Comparison of ENCODE assay signal across 8 cellular contexts in genomic region chr11:47980093-47980906, GRCh38. TPM values are rescaled to one million over a fixed set of nuclear protein-coding genes. Genes with fewer than 3 reads are reported as not detected.
DNase-seq lines count a peak whose midpoint lies in the region; TF ChIP-seq lines count a peak whose summit lies in the region.

Gene PTPRJ (plus strand): TSS chr11:47980559. CDS start chr11:47980913, 354 bp downstream.

- no CpG with 5 or more reads among the region's 110 CpGs for WGBS in H9 (ENCODE audit: extremely low coverage, insufficient read length, low lambda C conversion rate)
- WGBS in liver: 2% methylated on average over 110 of the region's 110 CpGs

- no peaks in the 10 kb centered on the region for H3K9me3 Mint-ChIP-seq in H9

- H3K79me2 ChIP-seq in H9 (ENCODE audit: insufficient read depth, low read length): peaks cover 2% of the 10 kb centered on the region; the same call in 1 of the 2 replicates

- TF ChIP-seq CTCF in H9 (conservative IDR thresholded peaks at IDR 0.05) (no peak), dorsolateral prefrontal cortex (IDR thresholded peaks at IDR 0.05 in 54 of 56, conservative IDR thresholded peaks at IDR 0.05 in 2 of 56; ENCODE audit: low read depth in 1 of 56, partially characterized antibody in 56 of 56) (peak in 4 of 56 donors; percentile 4 to 20 (median 8)), liver (IDR thresholded peaks at IDR 0.05; ENCODE audit: low read depth, low read length, missing input control) (no peak)

- no peak within 1 kb of the TSS for H4K8ac ChIP-seq in H9 (replicated peaks; ENCODE audit: insufficient read length, low read depth, low read length)

- intact Hi-C loops in dorsolateral prefrontal cortex (cut with DNase I): loop anchor here (2.0 to 5.0 kb wide), 4 partner anchors 43 to 129 kb away; no protein-coding TSS in a partner anchor

- H3K27me3 ChIP-seq in H9 (ENCODE audit: insufficient read depth, low read length) (no peaks in the 10 kb centered on the region), dorsolateral prefrontal cortex (no peaks in the 10 kb centered on the region), liver (ENCODE audit: control insufficient read depth in 4 of 4, insufficient read depth in 4 of 4, low read length in 3 of 4) (no peaks in the 10 kb centered on the region)

- no peaks in the 10 kb centered on the region for H4K20me1 ChIP-seq in H9 (ENCODE audit: control insufficient read depth, insufficient read depth, insufficient read length)

- no peak within 1 kb of the TSS for H2BK20ac ChIP-seq in H9 (ENCODE audit: low read depth, low read length, poor library complexity, severe bottlenecking)

- TF ChIP-seq RAD21 in liver (IDR thresholded peaks at IDR 0.05): no peak

- H3K23ac ChIP-seq in H9 (ENCODE audit: insufficient read length, low read depth, low read length): no peak within 1 kb of the TSS

- no peaks in the 10 kb centered on the region; the same call in 1 of the 2 replicates for H3K4me1 ChIP-seq in H9 (ENCODE audit: insufficient read depth, low read length)
- H3K4me1 ChIP-seq in liver (ENCODE audit: control insufficient read depth in 4 of 4, insufficient read depth in 4 of 4, low read length in 3 of 4): peaks cover 3 to 48% (median 37%) of the 10 kb centered on the region in 4 donors

- H3K14ac ChIP-seq in H9 (ENCODE audit: insufficient read depth, low read length): no peak within 1 kb of the TSS

- H3K4me2 ChIP-seq in H9 (ENCODE audit: insufficient read depth, insufficient read length, low read length): peak within 1 kb of the TSS; percentile 69

- no peak within 1 kb of the TSS for H4K5ac ChIP-seq in H9 (ENCODE audit: insufficient read length, low read depth, low read length)

- H3K4me1 Mint-ChIP-seq in H9: peaks cover 13 to 22% of the 10 kb centered on the region in 2 experiments

- no peak within 1 kb of the TSS for H2BK12ac ChIP-seq in H9 (ENCODE audit: insufficient read length, low read depth, low read length)

- H3K27ac Mint-ChIP-seq in H9: no peak within 1 kb of the TSS; a peak in 1 of 7 replicates

- H3K9ac ChIP-seq in H9 (ENCODE audit: extremely low read depth, insufficient read length, low read length) (no peak within 1 kb of the TSS), liver (ENCODE audit: low read depth in 1 of 2, low read length in 2 of 2) (peak within 1 kb of the TSS; percentile 58 to 86)

- peak; percentile 75 for DNase-seq in H9
- DNase-seq in NCI-H1092 (lab: John Stamatoyannopoulos, UW): peak; percentile 53
- DNase-seq in activated CD4-positive, alpha-beta T cell treated with anti-CD3 and anti-CD28 coated beads, Interleukin-2, amount 50 U/mL, for 1 hour: peak; percentile 64
- DNase-seq in dorsolateral prefrontal cortex: peak; percentile 42 to 84 (median 66)
- DNase-seq in stimulated activated CD4-positive, alpha-beta T cell treated with anti-CD3 and anti-CD28 coated beads, Interleukin-4, amount 100 ng/mL, for 4 hours: peak; percentile 48 to 58
- DNase-seq in SK-N-DZ (ENCODE audit: low spot score): no peak

- peak within 1 kb of the TSS; percentile 75 to 88 for H3K4me3 Mint-ChIP-seq in H9

- H3K4me3 ChIP-seq in GM08714 (ENCODE audit: low read length): peak within 1 kb of the TSS; percentile 72
- H3K4me3 ChIP-seq in dorsolateral prefrontal cortex: peak within 1 kb of the TSS; percentile 66 to 96 (median 89)
- H3K4me3 ChIP-seq in liver (ENCODE audit: low read depth in 1 of 3, low read length in 3 of 3): peak within 1 kb of the TSS; percentile 64 to 89 (median 70)

- no peak within 1 kb of the TSS for H2AK5ac ChIP-seq in H9 (ENCODE audit: insufficient read length, low read length)

- H3T11ph ChIP-seq in H9 (ENCODE audit: low read length): no peak within 1 kb of the TSS

- H2BK5ac ChIP-seq in H9 (ENCODE audit: insufficient read length, low read length): no peak within 1 kb of the TSS

- H3K56ac ChIP-seq in H9 (ENCODE audit: insufficient read length, low read depth, low read length): no peak within 1 kb of the TSS

- H3K27me3 Mint-ChIP-seq in H9 (ENCODE audit: low read depth): peaks cover 20% of the 10 kb centered on the region

- H3K23me2 ChIP-seq in H9 (ENCODE audit: insufficient read length, low read depth, low read length, poor library complexity, severe bottlenecking): peaks cover 11% of the 10 kb centered on the region

- no peaks in the 10 kb centered on the region for H3K9me3 ChIP-seq in H9 (ENCODE audit: control insufficient read depth, low read depth, low read length)
- no peaks in the 10 kb centered on the region for H3K9me3 ChIP-seq in liver (ENCODE audit: control insufficient read depth in 4 of 4, low read length in 3 of 4)

- no peaks in the 10 kb centered on the region for H3K79me1 ChIP-seq in H9 (ENCODE audit: insufficient read depth, low read depth, low read length, poor library complexity, severe bottlenecking)

- no peak within 1 kb of the TSS for H3K4ac ChIP-seq in H9 (ENCODE audit: low read depth, low read length)

- H3K18ac ChIP-seq in H9 (ENCODE audit: insufficient read length, low read depth, low read length): no peak within 1 kb of the TSS

- no peak within 1 kb of the TSS for H2BK120ac ChIP-seq in H9 (ENCODE audit: low read depth, low read length, poor library complexity, severe bottlenecking)

- H3K36me3 Mint-ChIP-seq in H9 (ENCODE audit: insufficient read depth in 1 of 3, low read depth in 3 of 3): peaks cover 0 to 3% (median 2%) of the 10 kb centered on the region in 3 experiments; a peak in 2 of 7 replicates

- no peak within 1 kb of the TSS for H4K91ac ChIP-seq in H9 (ENCODE audit: insufficient read length, low read depth, low read length)

- H3K27ac ChIP-seq in H9 (ENCODE audit: insufficient read length, low read depth, low read length) (no peak within 1 kb of the TSS), dorsolateral prefrontal cortex (peak within 1 kb of the TSS; percentile 51 to 96 (median 90)), liver (ENCODE audit: low read depth in 1 of 2, low read length in 2 of 2) (peak within 1 kb of the TSS; percentile 82 to 83)

- no peaks in the 10 kb centered on the region for H3K36me3 ChIP-seq in liver (ENCODE audit: control insufficient read depth in 4 of 4, insufficient read depth in 3 of 4, low read depth in 1 of 4, low read length in 3 of 4)

- no peak within 1 kb of the TSS for H2BK15ac ChIP-seq in H9 (ENCODE audit: low read depth, low read length)

- no peak within 1 kb of the TSS for H2AFZ ChIP-seq in H9 (ENCODE audit: low read length)

TF ChIP-seq in liver, 16 proteins besides CTCF, POLR2A, EP300 and RAD21:
- no peak for TF ChIP-seq SP1 (IDR thresholded peaks at IDR 0.05)
TF ChIP-seq in liver: peak in this region for 0.

RNA-seq across cellular contexts. Expression of gene PTPRJ, which starts in this region (rescaled TPM):
- 10.6 and 11.4 TPM in 2 replicates for total RNA-seq in H9 (2021)
- 10 to 100 TPM; 28.6 to 58.8 (median 37.2) TPM for total RNA-seq in dorsolateral prefrontal cortex
- 10 to 100 TPM; 23.3 to 24.7 TPM for total RNA-seq in liver
- polyA plus RNA-seq in liver: 1 to 10 TPM; 4.1 to 5.8 TPM
- polyA plus RNA-seq in SK-N-DZ (2014; cell fraction: cytosol; rRNA removed): 0.14 and 0.30 TPM in 2 replicates
- 0.12 TPM in 1 of 2 replicates, not detected in the other for polyA plus RNA-seq in SK-N-DZ (2014; cell fraction: nucleus; rRNA removed)
